ENCODE assay signal across 8 cellular contexts in genomic region chr6:291148-291696, GRCh38. TPM values are rescaled to one million over a fixed set of nuclear protein-coding genes. Genes with fewer than 3 reads are reported as not detected.
A peak's percentile ranks its signal among the peaks of the same experiment; 100 is the strongest.
DNase-seq lines count a peak whose midpoint lies in the region; ATAC-seq and TF ChIP-seq lines count a peak whose summit lies in the region.

No MANE protein-coding gene starts in this region.

- TF ChIP-seq CTCF in neural cell (IDR thresholded peaks at IDR 0.05; ENCODE audit: poor library complexity, severe bottlenecking) = no peak

- peak overlapping the region; percentile 36 for H3K4me2 ChIP-seq in neural cell (ENCODE audit: low read length)

- H3K36me3 Mint-ChIP-seq in CD8-positive, alpha-beta memory T cell = peaks cover 0 to 10% (median 0%) of the 10 kb centered on the region in 3 donors

- H3K36me3 ChIP-seq in CD8-positive, alpha-beta memory T cell (ENCODE audit: insufficient read depth, low read length) = no peaks in the 10 kb centered on the region
- H3K36me3 ChIP-seq in MG63 = no peaks in the 10 kb centered on the region
- H3K36me3 ChIP-seq in effector memory CD4-positive, alpha-beta T cell (ENCODE audit: control insufficient read depth, insufficient read depth, low read length) = no peaks in the 10 kb centered on the region
- no peaks in the 10 kb centered on the region for H3K36me3 ChIP-seq in neural cell (ENCODE audit: insufficient read depth, low read length)

- TF ChIP-seq EP300 in neural cell (conservative IDR thresholded peaks at IDR 0.05; ENCODE audit: poor library complexity, severe bottlenecking) = no peak

- peak overlapping the region; percentile 63 for H2AFZ ChIP-seq in neural cell (ENCODE audit: low read depth, low read length)

- peaks cover 40 to 75% (median 54%) of the 10 kb centered on the region in 3 donors for H3K4me1 Mint-ChIP-seq in CD8-positive, alpha-beta memory T cell

- peaks cover 0 to 2% of the 10 kb centered on the region in 2 donors for H3K27me3 Mint-ChIP-seq in CD8-positive, alpha-beta memory T cell

- no peaks in the 10 kb centered on the region for H3K79me2 ChIP-seq in neural cell (replicated peaks; ENCODE audit: insufficient read depth, low read length)

- H4K20me1 ChIP-seq in neural cell (ENCODE audit: insufficient read depth) = no peaks in the 10 kb centered on the region

- no peak for TF ChIP-seq RAD21 in neural cell (conservative IDR thresholded peaks at IDR 0.05)

- H3F3A ChIP-seq in neural cell (ENCODE audit: insufficient read depth, low read length, poor library complexity, severe bottlenecking) = no peaks in the 10 kb centered on the region

- peak overlapping the region; percentile 71 for H3K27ac ChIP-seq in CD8-positive, alpha-beta memory T cell (ENCODE audit: low read depth, low read length)
- peak overlapping the region; percentile 86 for H3K27ac ChIP-seq in effector memory CD4-positive, alpha-beta T cell (ENCODE audit: insufficient read depth, low read length, poor library complexity, severe bottlenecking)
- peak overlapping the region; percentile 6 for H3K27ac ChIP-seq in neural cell (ENCODE audit: low read length)

- ATAC-seq in GM18867 (IDR thresholded peaks at IDR 0.05; ENCODE audit: unreplicated experiment) (no peak), HG02610 (IDR thresholded peaks at IDR 0.05; ENCODE audit: unreplicated experiment) (no peak)

- peak overlapping the region; percentile 85 to 95 (median 92) for H3K27ac Mint-ChIP-seq in CD8-positive, alpha-beta memory T cell

- H3K9me2 ChIP-seq in neural cell (ENCODE audit: insufficient read depth, low read length) = no peaks in the 10 kb centered on the region

- peaks cover 21% of the 10 kb centered on the region for H3K4me1 ChIP-seq in CD8-positive, alpha-beta memory T cell (ENCODE audit: insufficient read depth, low read length)
- peaks cover 13% of the 10 kb centered on the region for H3K4me1 ChIP-seq in effector memory CD4-positive, alpha-beta T cell (ENCODE audit: control insufficient read depth, insufficient read depth, low read length, poor library complexity, severe bottlenecking)

- H3K27me3 ChIP-seq in CD8-positive, alpha-beta memory T cell (ENCODE audit: insufficient read depth, low read length, poor library complexity, severe bottlenecking) = no peaks in the 10 kb centered on the region
- no peaks in the 10 kb centered on the region for H3K27me3 ChIP-seq in MG63
- H3K27me3 ChIP-seq in effector memory CD4-positive, alpha-beta T cell (replicated peaks; ENCODE audit: control insufficient read depth, insufficient read depth, low read length, poor library complexity, severe bottlenecking) = no peaks in the 10 kb centered on the region
- no peaks in the 10 kb centered on the region for H3K27me3 ChIP-seq in neural cell (ENCODE audit: insufficient read depth, low read depth, low read length)

- peak overlapping the region; percentile 64 for H3K9ac ChIP-seq in neural cell (ENCODE audit: low read length)

- H3K9me3 Mint-ChIP-seq in CD8-positive, alpha-beta memory T cell = peaks cover 0 to 1% (median 0%) of the 10 kb centered on the region in 5 donors

- H3K9me3 ChIP-seq in CD8-positive, alpha-beta memory T cell (ENCODE audit: low read length) = no peaks in the 10 kb centered on the region
- H3K9me3 ChIP-seq in MG63 (no peaks in the 10 kb centered on the region), neural cell (ENCODE audit: low read length) (no peaks in the 10 kb centered on the region)
- no peaks in the 10 kb centered on the region for H3K9me3 ChIP-seq in effector memory CD4-positive, alpha-beta T cell (ENCODE audit: control insufficient read depth, low read length)

- peak overlapping the region; percentile 81 to 92 (median 86) for H3K4me3 Mint-ChIP-seq in CD8-positive, alpha-beta memory T cell

- POLR2A ChIA-PET in CD8-positive, alpha-beta memory T cell (lab: Charles Lee) = no interaction called here

- H3K4me3 ChIP-seq in CD8-positive, alpha-beta memory T cell (ENCODE audit: low read length) = peak overlapping the region; percentile 40
- H3K4me3 ChIP-seq in MG63 (peak overlapping the region; percentile 66), neural cell (ENCODE audit: low read length) (peak overlapping the region; percentile 68)
- peak overlapping the region; percentile 30 for H3K4me3 ChIP-seq in effector memory CD4-positive, alpha-beta T cell (ENCODE audit: insufficient read depth, low read depth, low read length, poor library complexity, severe bottlenecking)

- DNase-seq in CD8-positive, alpha-beta memory T cell = no peak
- no peak for DNase-seq in MG63
- no peak for DNase-seq in effector memory CD4-positive, alpha-beta T cell
- no peak for DNase-seq in activated gamma-delta T cell (lab: John Stamatoyannopoulos, UW)
- no peak for DNase-seq in DMS53 (lab: John Stamatoyannopoulos, UW)

- CTCF ChIA-PET in CD8-positive, alpha-beta memory T cell (lab: Charles Lee) = no interaction called here

TF ChIP-seq in neural cell, 6 proteins besides CTCF, POLR2A, EP300 and RAD21:
- no peak for TF ChIP-seq TAF1 (IDR thresholded peaks at IDR 0.05; ENCODE audit: low read depth)
- no peak for TF ChIP-seq MXI1 (conservative IDR thresholded peaks at IDR 0.05; ENCODE audit: poor library complexity, severe bottlenecking)
- TF ChIP-seq SMC3 (conservative IDR thresholded peaks at IDR 0.05; ENCODE audit: poor library complexity) = no peak
- TF ChIP-seq EZH2 (IDR thresholded peaks at IDR 0.05; ENCODE audit: borderline replicate concordance, insufficient read depth, low read length, poor library complexity, severe bottlenecking) = no peak
- TF ChIP-seq POLR2AphosphoS5 (IDR thresholded peaks at IDR 0.05) = no peak
- no peak for TF ChIP-seq REST (IDR thresholded peaks at IDR 0.05; ENCODE audit: borderline replicate concordance)

RNA-seq across cellular contexts. Expression of gene DUSP22, which starts 1.1 kb away (rescaled TPM):
- 10 to 100 TPM; 24.4 to 25.3 TPM for total RNA-seq in CD8-positive, alpha-beta memory T cell
- polyA plus RNA-seq in CD8-positive, alpha-beta memory T cell = 38.5 TPM
- total RNA-seq in MG63 (2014; rRNA removed; shearing (Covaris generic); ENCODE audit: low replicate concordance) = 4.5 TPM in 2 replicates
- 24.9 and 31.8 TPM in 2 replicates for polyA plus RNA-seq in neural cell
- polyA minus RNA-seq in neural cell = 32.5 and 41.6 TPM in 2 replicates

Comparison
In these comparisons a context has a peak if more than half of its experiments do, and no peak if none do; other contexts are left out.
1. H3K27ac ChIP-seq: peak in every context shown above with its lines; median percentile 86 in effector memory CD4-positive, alpha-beta T cell; 71 in CD8-positive, alpha-beta memory T cell; 6 in neural cell.